In genomic region chr19:6590458-6591319, GRCh38 we compare ENCODE assay signal across 8 cellular contexts. TPM values are rescaled to one million over a fixed set of nuclear protein-coding genes. Genes with fewer than 3 reads are reported as not detected.
DNase-seq lines count a peak whose midpoint lies in the region; ATAC-seq, FAIRE-seq and TF ChIP-seq lines count a peak whose summit lies in the region.

TSS of gene CD70 (minus strand) at chr19:6591150. CDS start at chr19:6591002, 148 bp downstream.

- H3K4me3 ChIP-seq in BLaER1, result peak within 1 kb of the TSS; percentile 77
- no peak within 1 kb of the TSS for H3K4me3 ChIP-seq in endothelial cell of umbilical vein (replicated peaks in 1 of 3; ENCODE audit: insufficient read depth in 1 of 3, low read depth in 1 of 3, low read length in 3 of 3)

- TF ChIP-seq CTCF in endothelial cell of umbilical vein (IDR thresholded peaks at IDR 0.05; ENCODE audit: extremely low read depth in 1 of 2, insufficient read depth in 1 of 2, low read depth in 1 of 2, low read length in 2 of 2), result no peak

- ATAC-seq in GM19397 (IDR thresholded peaks at IDR 0.05; ENCODE audit: unreplicated experiment) (peak; percentile 42), HG03571 (IDR thresholded peaks at IDR 0.05; ENCODE audit: unreplicated experiment) (peak; percentile 36), sciatic nerve (peak; percentile 63)

- dilution Hi-C loops in endothelial cell of umbilical vein (cut with MboI; ENCODE audit: extremely low pct_ligation_motif_present, low sequenced_read_pairs), result no loop called here

- H3K9me1 ChIP-seq in endothelial cell of umbilical vein (replicated peaks; ENCODE audit: control insufficient read depth, extremely low read depth, insufficient read depth, low read length), result no peaks in the 10 kb centered on the region

- peaks cover 41% of the 10 kb centered on the region for H4K20me1 ChIP-seq in BLaER1
- no peaks in the 10 kb centered on the region for H4K20me1 ChIP-seq in endothelial cell of umbilical vein (replicated peaks; ENCODE audit: control insufficient read depth, extremely low read depth, insufficient read depth, low read length)

- H3K27me3 ChIP-seq in BLaER1, result peaks cover 63% of the 10 kb centered on the region
- peaks cover 43 to 51% of the 10 kb centered on the region in 2 experiments for H3K27me3 ChIP-seq in endothelial cell of umbilical vein (ENCODE audit: control insufficient read depth in 2 of 2, insufficient read depth in 2 of 2, low read length in 2 of 2)

- H3K4me1 ChIP-seq in BLaER1 (peaks cover 78% of the 10 kb centered on the region), endothelial cell of umbilical vein (ENCODE audit: control insufficient read depth, extremely low read depth, insufficient read depth, low read length) (no peaks in the 10 kb centered on the region)

- intact Hi-C loops in endothelial cell of umbilical vein (cut with micrococcal nuclease) (no loop called here), sciatic nerve (cut with DNase I) (no loop called here)

- H3K27ac ChIP-seq in BLaER1 (peak within 1 kb of the TSS; percentile 85), endothelial cell of umbilical vein (ENCODE audit: insufficient read depth, low read depth, low read length) (no peak within 1 kb of the TSS)

- 0 out of 2 replicates have a peak, but pooled peaks cover 2% of the 10 kb centered on the region for H3K9me3 ChIP-seq in BLaER1
- no peaks in the 10 kb centered on the region for H3K9me3 ChIP-seq in endothelial cell of umbilical vein (replicated peaks; ENCODE audit: control insufficient read depth, insufficient read depth, low read length)

- H3K4me2 ChIP-seq in BLaER1 (peak within 1 kb of the TSS; percentile 75), endothelial cell of umbilical vein (ENCODE audit: insufficient read depth, low read length) (no peak within 1 kb of the TSS)

- DNase-seq in activated CD4-positive, alpha-beta T cell treated with anti-CD3 and anti-CD28 coated beads for 4 hours, result peak; percentile 26 to 29
- DNase-seq in endothelial cell of umbilical vein (ENCODE audit: low read depth, low spot score) (no peak), sciatic nerve (ENCODE audit: low spot score) (no peak), NCI-H1417 (lab: John Stamatoyannopoulos, UW) (no peak), anterior cingulate cortex (lab: John Stamatoyannopoulos, UW) (no peak)

- no TSS peak for BruUV-seq in endothelial cell of umbilical vein (replicated peaks; lab: Mats Ljungman, UMichigan)

- no peaks in the 10 kb centered on the region for H3K79me2 ChIP-seq in endothelial cell of umbilical vein (ENCODE audit: control insufficient read depth, insufficient read depth, low read length)

- peaks cover 9% of the 10 kb centered on the region for H3K36me3 ChIP-seq in BLaER1
- no peaks in the 10 kb centered on the region for H3K36me3 ChIP-seq in endothelial cell of umbilical vein (ENCODE audit: control insufficient read depth in 2 of 2, extremely low read depth in 1 of 2, insufficient read depth in 2 of 2, low read length in 2 of 2)

- no peak for TF ChIP-seq POLR2A in endothelial cell of umbilical vein (IDR thresholded peaks at IDR 0.05; ENCODE audit: low read depth, low read length)

- H3K9ac ChIP-seq in BLaER1 (peak within 1 kb of the TSS; percentile 86), endothelial cell of umbilical vein (replicated peaks; ENCODE audit: extremely low read depth, insufficient read depth, low read length) (no peak within 1 kb of the TSS)

- FAIRE-seq in endothelial cell of umbilical vein (lab: Jason Lieb, UNC), result no peak

- CTCF ChIA-PET in endothelial cell of umbilical vein (lab: Charles Lee), result no interaction called here

- POLR2A ChIA-PET in endothelial cell of umbilical vein (lab: Charles Lee), result no interaction called here

- no peak within 1 kb of the TSS for H2AFZ ChIP-seq in endothelial cell of umbilical vein (ENCODE audit: low read depth, low read length)

TF ChIP-seq in endothelial cell of umbilical vein, 7 proteins besides CTCF, POLR2A, EP300 and RAD21:
- peak; percentile 70 for TF ChIP-seq EZH2 (IDR thresholded peaks at IDR 0.05; ENCODE audit: borderline replicate concordance, low read depth, low read length, severe bottlenecking)
- TF ChIP-seq FOS (IDR thresholded peaks at IDR 0.05; ENCODE audit: borderline replicate concordance, insufficient read depth, low read length), result no peak
- TF ChIP-seq MAX (IDR thresholded peaks at IDR 0.05; ENCODE audit: insufficient read depth, insufficient read length), result no peak

RNA-seq across cellular contexts. Expression of gene CD70, which starts in this region (rescaled TPM):
- not detected in 2 replicates for total RNA-seq in endothelial cell of umbilical vein
- 0.10 TPM in 1 of 2 replicates, not detected in the other for polyA plus RNA-seq in endothelial cell of umbilical vein
- not detected in 2 replicates for polyA plus RNA-seq in endothelial cell of umbilical vein (2011; cell fraction: cytosol; rRNA removed)
- not detected in 2 replicates for polyA plus RNA-seq in endothelial cell of umbilical vein (2011; cell fraction: nucleus; rRNA removed)
- 0.23 and 0.40 TPM in 2 replicates for polyA plus RNA-seq in endothelial cell of umbilical vein (2012)
- polyA minus RNA-seq in endothelial cell of umbilical vein, result 0.32 TPM in 1 of 2 replicates, not detected in the other
- polyA minus RNA-seq in endothelial cell of umbilical vein (2011; cell fraction: cytosol; rRNA and poly(A)+ RNA removed), result not detected
- polyA minus RNA-seq in endothelial cell of umbilical vein (2011; cell fraction: nucleus; rRNA and poly(A)+ RNA removed), result not detected in 2 replicates
- not detected for total RNA-seq in sciatic nerve

Comparison
In these comparisons a context has a peak if more than half of its experiments do, and no peak if none do; other contexts are left out.
1. Peak in ATAC-seq in sciatic nerve; RNA of the gene not detected or under 1 TPM.
2. DNase-seq: peak in activated CD4-positive, alpha-beta T cell treated with anti-CD3 and anti-CD28 coated beads for 4 hours (2 of 2); none in endothelial cell of umbilical vein (single experiment), sciatic nerve (single experiment), NCI-H1417 (0 of 3) and anterior cingulate cortex (0 of 58).
3. Peak in every context shown above with its lines, with median percentiles within 50 percentile points of each other: ATAC-seq.